8 cellular contexts compared by ENCODE assay signal in the genomic region with DNA sequence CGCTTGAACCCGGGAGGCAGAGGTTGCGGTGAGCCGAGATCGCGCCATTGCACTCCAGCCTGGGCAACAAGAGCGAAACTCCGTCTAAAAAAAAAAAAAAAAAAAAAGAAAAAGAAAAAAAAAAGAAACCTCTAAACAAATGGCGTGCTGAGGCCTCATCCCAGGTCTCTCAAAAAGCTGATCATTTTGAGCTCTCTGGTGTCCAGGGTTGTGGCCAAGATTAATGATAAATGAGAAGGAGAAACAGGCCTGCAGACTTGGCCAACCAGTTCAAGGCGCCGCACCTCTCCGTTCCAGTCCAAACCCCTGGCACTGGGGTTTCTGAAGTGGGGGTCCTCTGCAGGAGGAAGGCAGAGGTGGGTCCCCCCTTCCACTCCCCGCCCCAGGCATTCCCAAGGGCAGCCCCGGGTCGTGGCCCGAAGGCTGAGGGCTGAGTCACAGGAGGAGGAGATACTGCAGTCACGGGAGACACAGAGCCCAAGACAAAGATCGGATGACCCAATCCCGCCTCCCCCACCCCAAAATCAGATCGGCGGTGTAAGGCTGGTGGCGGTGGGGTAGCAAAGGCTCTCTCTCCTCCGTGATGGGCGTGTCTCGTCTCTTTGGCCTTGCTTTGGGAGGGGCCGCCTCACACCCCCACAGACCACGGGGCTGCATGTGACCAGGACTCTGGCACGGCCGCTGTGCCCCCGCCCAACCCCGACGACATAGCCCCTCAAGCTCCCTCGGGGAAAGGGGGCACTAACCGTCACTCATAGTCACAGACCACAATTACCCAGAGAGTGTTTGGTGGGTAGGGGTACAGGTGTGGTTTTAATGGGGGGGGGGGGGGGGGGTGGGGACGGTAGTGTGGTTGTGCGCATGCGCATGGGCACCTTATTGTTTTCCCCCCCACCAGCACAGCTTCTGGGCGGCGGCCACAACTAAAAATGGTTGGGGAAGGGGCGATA. TPM values are rescaled to one million over a fixed set of nuclear protein-coding genes. Genes with fewer than 3 reads are reported as not detected.
DNase-seq lines count a peak whose midpoint lies in the region; ATAC-seq lines count a peak whose summit lies in the region.

No MANE protein-coding gene starts in this region.

- peak overlapping the region; percentile 65 for H3K27ac Mint-ChIP-seq in central memory CD8-positive, alpha-beta T cell (ENCODE audit: low read depth)
- peak overlapping the region in 4 of 6 donors; percentile 8 to 85 (median 63) for H3K27ac Mint-ChIP-seq in immature natural killer cell

- DNase-seq in Caki2 (ENCODE audit: low read depth) (peak; percentile 81), HT1080 (ENCODE audit: low read depth) (peak; percentile 71), SK-N-MC (ENCODE audit: low read depth, low spot score) (no peak), immature natural killer cell (peak; percentile 41 to 45 (median 43))
- DNase-seq in central memory CD8-positive, alpha-beta T cell (ENCODE audit: low spot score in 2 of 2): peak in 1 of 2 donors; percentile 16

- no peaks in the 10 kb centered on the region for H3K36me3 ChIP-seq in SK-N-MC (ENCODE audit: insufficient read depth, low read length)
- H3K36me3 ChIP-seq in skeletal muscle tissue (ENCODE audit: control insufficient read depth in 3 of 3, insufficient read depth in 3 of 3, low read length in 3 of 3): peaks cover 12 to 16% (median 14%) of the 10 kb centered on the region in 3 donors

- H3K4me3 ChIP-seq in SK-N-MC (peak overlapping the region; percentile 89), skeletal muscle tissue (ENCODE audit: low read length in 3 of 3) (peak overlapping the region; percentile 78 to 94 (median 94))

- H3K9me3 ChIP-seq in SK-N-MC (ENCODE audit: low read depth, low read length): no peaks in the 10 kb centered on the region
- H3K9me3 ChIP-seq in skeletal muscle tissue (ENCODE audit: control insufficient read depth in 3 of 3, low read length in 3 of 3): no peaks in the 10 kb centered on the region

- H3K9ac ChIP-seq in SK-N-MC (ENCODE audit: insufficient read length) (no peak overlapping the region), skeletal muscle tissue (ENCODE audit: low read depth in 1 of 3, low read length in 3 of 3) (peak overlapping the region; percentile 78 to 88 (median 82))

- H3K27me3 ChIP-seq in skeletal muscle tissue (ENCODE audit: control insufficient read depth in 3 of 3, insufficient read depth in 3 of 3, low read length in 3 of 3): no peaks in the 10 kb centered on the region

- ATAC-seq in central memory CD8-positive, alpha-beta T cell (replicated peaks; ENCODE audit: extremely low read depth, poor library complexity, severe bottlenecking): no peak
- no peak for ATAC-seq in GM21360 (IDR thresholded peaks at IDR 0.05; ENCODE audit: unreplicated experiment)
- ATAC-seq in GM19455 (IDR thresholded peaks at IDR 0.05; ENCODE audit: unreplicated experiment): no peak

- no peaks in the 10 kb centered on the region for H3K27me3 Mint-ChIP-seq in central memory CD8-positive, alpha-beta T cell
- peaks cover 5 to 10% (median 6%) of the 10 kb centered on the region in 3 donors for H3K27me3 Mint-ChIP-seq in immature natural killer cell (ENCODE audit: low read depth in 3 of 3)

- no peak overlapping the region for H3K27ac ChIP-seq in SK-N-MC
- H3K27ac ChIP-seq in skeletal muscle tissue (ENCODE audit: low read depth, low read length): peak overlapping the region; percentile 79

- H3K36me3 Mint-ChIP-seq in central memory CD8-positive, alpha-beta T cell (ENCODE audit: insufficient read depth): peaks cover 17% of the 10 kb centered on the region
- no peaks in the 10 kb centered on the region for H3K36me3 Mint-ChIP-seq in immature natural killer cell

- in situ Hi-C loops in Caki2 (cut with HindIII; ENCODE audit: low pct_unique_long_range_greater_than_20kb, low sequenced_read_pairs): no loop called here

- peaks cover 36% of the 10 kb centered on the region for H3K4me1 Mint-ChIP-seq in central memory CD8-positive, alpha-beta T cell
- peaks cover 23 to 37% of the 10 kb centered on the region in 2 donors for H3K4me1 Mint-ChIP-seq in immature natural killer cell

- peaks cover 26 to 43% (median 31%) of the 10 kb centered on the region in 3 donors for H3K4me1 ChIP-seq in skeletal muscle tissue (ENCODE audit: control insufficient read depth in 3 of 3, insufficient read depth in 3 of 3, low read length in 3 of 3)

- H3K4me3 Mint-ChIP-seq in central memory CD8-positive, alpha-beta T cell: peak overlapping the region; percentile 83
- H3K4me3 Mint-ChIP-seq in immature natural killer cell: peak overlapping the region; percentile 85 to 95 (median 89)

- no peaks in the 10 kb centered on the region for H3K9me3 Mint-ChIP-seq in central memory CD8-positive, alpha-beta T cell
- no peaks in the 10 kb centered on the region for H3K9me3 Mint-ChIP-seq in immature natural killer cell

RNA-seq across cellular contexts. Expression of gene VAT1, which starts 1.1 kb away (rescaled TPM):
- total RNA-seq in Caki2 (2014; rRNA removed; shearing (Covaris generic); ENCODE audit: low replicate concordance): 163 and 181 TPM in 2 replicates
- total RNA-seq in HT1080 (2014; rRNA removed; shearing (Covaris generic)): 52.6 and 54.0 TPM in 2 replicates
- 51.3 and 58.5 TPM in 2 replicates for polyA plus RNA-seq in HT1080 (2015; cell fraction: cytosol; rRNA removed)
- polyA plus RNA-seq in HT1080 (2015; cell fraction: nucleus; rRNA removed): 44.3 and 46.9 TPM in 2 replicates
- polyA plus RNA-seq in immature natural killer cell: 10 to 100 TPM; 33.7 to 56.3 (median 34.5) TPM
- 40.2 TPM for total RNA-seq in skeletal muscle tissue

RNA-seq across cellular contexts. Expression of gene RND2, which starts 4.0 kb away (rescaled TPM):
- total RNA-seq in Caki2 (2014; rRNA removed; shearing (Covaris generic); ENCODE audit: low replicate concordance): 1.2 TPM in 1 of 2 replicates, not detected in the other
- 0.11 and 0.23 TPM in 2 replicates for total RNA-seq in HT1080 (2014; rRNA removed; shearing (Covaris generic))
- polyA plus RNA-seq in HT1080 (2015; cell fraction: cytosol; rRNA removed): 0.03 and 0.07 TPM in 2 replicates
- 0.02 and 0.05 TPM in 2 replicates for polyA plus RNA-seq in HT1080 (2015; cell fraction: nucleus; rRNA removed)
- not detected for polyA plus RNA-seq in immature natural killer cell
- total RNA-seq in skeletal muscle tissue: under 0.01 TPM

RNA-seq across cellular contexts. Expression of gene IFI35, which starts 14.5 kb away (rescaled TPM):
- 42.9 and 90.9 TPM in 2 replicates for total RNA-seq in Caki2 (2014; rRNA removed; shearing (Covaris generic); ENCODE audit: low replicate concordance)
- total RNA-seq in HT1080 (2014; rRNA removed; shearing (Covaris generic)): 18.7 and 20.1 TPM in 2 replicates
- polyA plus RNA-seq in HT1080 (2015; cell fraction: cytosol; rRNA removed): 21.4 and 22.3 TPM in 2 replicates
- polyA plus RNA-seq in HT1080 (2015; cell fraction: nucleus; rRNA removed): 22.4 and 24.8 TPM in 2 replicates
- 100 to 1,000 TPM; 127 to 130 (median 129) TPM for polyA plus RNA-seq in immature natural killer cell
- total RNA-seq in skeletal muscle tissue: 11.5 TPM

RNA-seq across cellular contexts. Expression of gene RPL27, which starts 22.8 kb away (rescaled TPM):
- total RNA-seq in Caki2 (2014; rRNA removed; shearing (Covaris generic); ENCODE audit: low replicate concordance): 1,310 and 1,529 TPM in 2 replicates
- total RNA-seq in HT1080 (2014; rRNA removed; shearing (Covaris generic)): 2,292 and 3,606 TPM in 2 replicates
- 2,879 and 3,215 TPM in 2 replicates for polyA plus RNA-seq in HT1080 (2015; cell fraction: cytosol; rRNA removed)
- polyA plus RNA-seq in HT1080 (2015; cell fraction: nucleus; rRNA removed): 1,022 and 1,110 TPM in 2 replicates
- 1,000 to 10,000 TPM in 2 of 3 donors, 100 to 1,000 TPM in 1; 807 to 2,182 (median 1,177) TPM for polyA plus RNA-seq in immature natural killer cell
- total RNA-seq in skeletal muscle tissue: 1,695 TPM

RNA-seq across cellular contexts. Expression of gene RUNDC1, which starts 40.7 kb away (rescaled TPM):
- total RNA-seq in Caki2 (2014; rRNA removed; shearing (Covaris generic); ENCODE audit: low replicate concordance): 8.9 and 9.8 TPM in 2 replicates
- total RNA-seq in HT1080 (2014; rRNA removed; shearing (Covaris generic)): 4.7 and 6.9 TPM in 2 replicates
- polyA plus RNA-seq in HT1080 (2015; cell fraction: cytosol; rRNA removed): 8.1 and 8.7 TPM in 2 replicates
- polyA plus RNA-seq in HT1080 (2015; cell fraction: nucleus; rRNA removed): 13.7 and 14.4 TPM in 2 replicates
- 10 to 100 TPM; 10.2 to 16.5 (median 13.0) TPM for polyA plus RNA-seq in immature natural killer cell
- 6.8 TPM for total RNA-seq in skeletal muscle tissue
